In genomic region chr11:119370486-119371046, GRCh38 we compare ENCODE assay signal across 13 cellular contexts. TPM values are rescaled to one million over a fixed set of nuclear protein-coding genes. Genes with fewer than 3 reads are reported as not detected.
DNase-seq lines count a peak whose midpoint lies in the region; ATAC-seq and TF ChIP-seq lines count a peak whose summit lies in the region.
"Had no signal": no experiment of that assay in that cellular context is flagged by ENCODE, and none has a peak within 500 bp of the region (broad histone marks: within the 10 kb centered on the region; RNA-seq: fewer than 3 reads in every experiment).

No MANE protein-coding gene starts in this region.

- ATAC-seq in HG03520 (IDR thresholded peaks at IDR 0.05; ENCODE audit: unreplicated experiment) = peak; percentile 56
- peak; percentile 90 for ATAC-seq in T-helper 17 cell
- ATAC-seq in heart right ventricle = peak; percentile 14 to 53 (median 38)
- ATAC-seq in sciatic nerve = peak; percentile 6
- ATAC-seq: activated naive CD8-positive, alpha-beta T cell treated with anti-CD3 and anti-CD28 coated beads, Interleukin-2, amount 50 U/mL, for 24 hours; foreskin keratinocyte; PC-3 had no signal

- H3K36me3 ChIP-seq in heart right ventricle = no peaks in the 10 kb centered on the region
- H3K36me3 ChIP-seq in testis (ENCODE audit: low read depth, missing control alignments) = no peaks in the 10 kb centered on the region

- TF ChIP-seq CTCF in heart right ventricle (IDR thresholded peaks at IDR 0.05) = no peak
- TF ChIP-seq CTCF in testis (IDR thresholded peaks at IDR 0.05) = no peak

- no peaks in the 10 kb centered on the region for H3K36me3 Mint-ChIP-seq in T-helper 17 cell (ENCODE audit: low read depth)

- H3K4me1 ChIP-seq in heart right ventricle (peaks cover 32 to 100% (median 87%) of the 10 kb centered on the region in 9 donors), testis (peaks cover 64% of the 10 kb centered on the region)
- H3K4me1 ChIP-seq: foreskin keratinocyte had no signal

- intact Hi-C loops in heart right ventricle (cut with DNase I) = loop anchor here in 3 of 10 donors (1.0 to 5.0 kb wide), 2 partner anchors 13 to 33 kb away; no protein-coding TSS in a partner anchor
- intact Hi-C loops in sciatic nerve (cut with DNase I) = no loop called here
- intact Hi-C loops in testis (cut with DNase I; ENCODE audit: low total_unique reads) = no loop called here

- peak overlapping the region; percentile 63 for H3K4me3 Mint-ChIP-seq in T-helper 17 cell
- H3K4me3 Mint-ChIP-seq: activated naive CD8-positive, alpha-beta T cell treated with anti-CD3 and anti-CD28 coated beads, Interleukin-2, amount 50 U/mL, for 24 hours; neural crest cell had no signal

- H3K9me3 ChIP-seq in T-helper 17 cell (ENCODE audit: control insufficient read depth, low read length, poor library complexity, severe bottlenecking) (no peaks in the 10 kb centered on the region), heart right ventricle (no peaks in the 10 kb centered on the region), testis (no peaks in the 10 kb centered on the region)

- H3K4me1 Mint-ChIP-seq in T-helper 17 cell = peaks cover 10% of the 10 kb centered on the region

- H3K4me3 ChIP-seq in heart right ventricle = no peak overlapping the region
- no peak overlapping the region for H3K4me3 ChIP-seq in testis

- 25 to 38% methylated on average over 8 of the region's 8 CpGs for WGBS in heart right ventricle, 2 donors
- WGBS in testis, 2 donors = 65 to 84% methylated on average over 8 of the region's 8 CpGs

- peaks cover 51% of the 10 kb centered on the region for H3K27me3 Mint-ChIP-seq in T-helper 17 cell

- DNase-seq in T-helper 17 cell (peak in 1 of 3 donors; percentile 8), heart right ventricle (peak; percentile 72 to 74), sciatic nerve (ENCODE audit: low spot score) (no peak), NCI-H187 treated with DMSO at 0.1 percent for 48 hours (lab: John Stamatoyannopoulos, UW) (no peak), testis (no peak)
- no peak for DNase-seq in stimulated activated CD4-positive, alpha-beta T cell treated with anti-CD3 and anti-CD28 coated beads, Interleukin-2, amount 100 ng/mL, for 48 hours
- DNase-seq in effector CD4-positive, alpha-beta T cell = no peak
- DNase-seq: activated naive CD8-positive, alpha-beta T cell treated with anti-CD3 and anti-CD28 coated beads, Interleukin-2, amount 50 U/mL, for 24 hours; DMS153; foreskin keratinocyte; PC-3 had no signal

- TF ChIP-seq POLR2A in testis (IDR thresholded peaks at IDR 0.05) = no peak

- H3K27me3 ChIP-seq in heart right ventricle = peaks cover 0 to 10% (median 0%) of the 10 kb centered on the region in 7 donors
- no peaks in the 10 kb centered on the region for H3K27me3 ChIP-seq in testis

- H3K27ac ChIP-seq in heart right ventricle (peak overlapping the region; percentile 79 to 98 (median 90)), testis (no peak overlapping the region)
- H3K27ac ChIP-seq: foreskin keratinocyte had no signal

- no peak overlapping the region for H3K27ac Mint-ChIP-seq in T-helper 17 cell
- H3K27ac Mint-ChIP-seq: activated naive CD8-positive, alpha-beta T cell treated with anti-CD3 and anti-CD28 coated beads, Interleukin-2, amount 50 U/mL, for 24 hours had no signal

RNA-seq across cellular contexts. Expression of gene USP2, which starts 10.9 kb away (rescaled TPM):
- total RNA-seq in T-helper 17 cell (1 to 10 TPM; 1.7 to 5.2 TPM), heart right ventricle (100 to 1,000 TPM in 9 of 10 donors, 10 to 100 TPM in 1; 87.0 to 183 (median 136) TPM), sciatic nerve (13.7 TPM), testis (100 to 1,000 TPM in 1 of 2 donors, 10 to 100 TPM in 1; 41.2 to 100 TPM)
- polyA plus RNA-seq in heart right ventricle (10 to 100 TPM; 42.0 to 64.9 TPM), testis (ENCODE audit: insufficient read depth, low read depth, low replicate concordance) (168 TPM)

RNA-seq across cellular contexts. Expression of gene MFRP, which starts 24.1 kb away (rescaled TPM):
- total RNA-seq in T-helper 17 cell (not detected), heart right ventricle (not detected), sciatic nerve (not detected), testis (not detected)
- polyA plus RNA-seq in heart right ventricle (under 1 TPM in 1 of 2 donors, not detected in 1; 0.04 TPM), testis (ENCODE audit: insufficient read depth, low read depth, low replicate concordance) (not detected)
- total RNA-seq: foreskin keratinocyte, neural crest cell, PC-3 had no signal
- polyA plus RNA-seq: foreskin keratinocyte had no signal

RNA-seq across cellular contexts. Expression of gene C1QTNF5, which starts 29.9 kb away (rescaled TPM):
- not detected for total RNA-seq in T-helper 17 cell
- 10 to 100 TPM; 11.4 to 25.1 (median 19.9) TPM for total RNA-seq in heart right ventricle
- polyA plus RNA-seq in heart right ventricle = 10 to 100 TPM; 32.8 to 35.7 TPM
- 27.7 TPM for total RNA-seq in sciatic nerve
- total RNA-seq in testis = 1 to 10 TPM; 4.7 to 5.3 TPM
- polyA plus RNA-seq in testis (ENCODE audit: insufficient read depth, low read depth, low replicate concordance) = 12.6 TPM
- total RNA-seq: foreskin keratinocyte had no signal

RNA-seq across cellular contexts. Expression of gene RNF26, which starts 36.2 kb away (rescaled TPM):
- total RNA-seq in T-helper 17 cell (10 to 100 TPM; 15.3 to 19.0 TPM), heart right ventricle (10 to 100 TPM; 11.1 to 17.6 (median 13.4) TPM), sciatic nerve (17.4 TPM), testis (10 to 100 TPM; 28.2 to 31.0 TPM)
- polyA plus RNA-seq in heart right ventricle (10 to 100 TPM in 1 of 2 donors, 1 to 10 TPM in 1; 6.4 to 13.2 TPM), testis (ENCODE audit: insufficient read depth, low read depth, low replicate concordance) (37.1 TPM)

RNA-seq across cellular contexts. Expression of gene THY1, which starts 52.4 kb away (rescaled TPM):
- total RNA-seq in T-helper 17 cell = under 1 TPM in 1 of 2 donors, not detected in 1; 0.20 TPM
- 10 to 100 TPM in 2 of 10 donors, 1 to 10 TPM in 6, under 1 TPM in 2; 0.61 to 26.6 (median 5.0) TPM for total RNA-seq in heart right ventricle
- polyA plus RNA-seq in heart right ventricle = 10 to 100 TPM in 1 of 2 donors, under 1 TPM in 1; 0.95 to 18.1 TPM
- 3.8 TPM for total RNA-seq in sciatic nerve
- total RNA-seq in testis = 10 to 100 TPM in 1 of 2 donors, 1 to 10 TPM in 1; 5.9 to 30.0 TPM
- polyA plus RNA-seq in testis (ENCODE audit: insufficient read depth, low read depth, low replicate concordance) = 132 TPM
- total RNA-seq: PC-3 had no signal

Comparison
In these comparisons a context has a peak if more than half of its experiments do, and no peak if none do; other contexts are left out.
1. ATAC-seq: peak in every context shown above with its lines; median percentile 90 in T-helper 17 cell; 56 in HG03520; 38 in heart right ventricle; 6 in sciatic nerve.
2. DNase-seq: peak in heart right ventricle (2 of 2); none in sciatic nerve (single experiment), stimulated activated CD4-positive, alpha-beta T cell treated with anti-CD3 and anti-CD28 coated beads, Interleukin-2, amount 100 ng/mL, for 48 hours (0 of 2), NCI-H187 treated with DMSO at 0.1 percent for 48 hours (single experiment), testis (single experiment) and effector CD4-positive, alpha-beta T cell (single experiment).
3. H3K27ac ChIP-seq: peak in heart right ventricle (10 of 10); none in testis (0 of 2).
4. RNA of gene C1QTNF5, which starts 29.9 kb away (total RNA-seq): 27.7 TPM in sciatic nerve (single experiment), 11.4 to 25.1 TPM in heart right ventricle and 4.7 to 5.3 TPM in testis; not detected in T-helper 17 cell; every median in the first group is over 4 times any median in the second.